ENCODE assay signal across 28 cellular contexts in the genomic region with DNA sequence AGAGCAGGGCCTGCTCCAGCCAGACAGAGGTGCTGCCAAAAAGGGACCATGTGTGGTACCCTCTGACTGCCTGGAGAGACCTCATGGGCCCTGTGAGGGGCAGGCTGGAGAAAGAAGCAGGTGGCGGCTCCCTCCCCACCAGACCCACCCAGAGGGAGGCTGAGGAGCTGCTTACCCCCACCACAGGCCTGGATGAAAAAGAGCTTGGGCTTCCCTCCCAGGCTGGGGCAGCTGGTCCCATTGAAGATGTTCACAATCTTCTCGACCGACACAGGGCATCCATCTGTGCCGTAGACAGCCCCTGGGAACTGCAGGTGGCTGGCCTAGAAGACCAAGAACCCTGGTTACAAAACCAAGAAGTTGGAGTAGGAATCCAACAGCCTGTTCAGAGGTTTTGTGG. TPM values are rescaled to one million over a fixed set of nuclear protein-coding genes. Genes with fewer than 3 reads are reported as not detected.
"Had no signal": no experiment of that assay in that cellular context is flagged by ENCODE, and none has a peak within 500 bp of the region (broad histone marks: within the 10 kb centered on the region; RNA-seq: fewer than 3 reads in every experiment).

No MANE protein-coding gene starts in this region.

- H3K27me3 ChIP-seq: colonic mucosa, esophagus squamous epithelium, gastrocnemius medialis, heart right ventricle, left lung had no signal

- H3K27ac ChIP-seq: colonic mucosa, epithelial cell of prostate, esophagus squamous epithelium, gastrocnemius medialis, heart right ventricle, left lung, lower lobe of right lung had no signal

- H3K9me3 ChIP-seq: colonic mucosa, esophagus squamous epithelium, gastrocnemius medialis, heart right ventricle, left lung, lower lobe of right lung, mucosa of descending colon had no signal

- H3K4me1 ChIP-seq: colonic mucosa, esophagus squamous epithelium, left lung, lower lobe of right lung had no signal

- H3K36me3 ChIP-seq: colonic mucosa had no signal

- DNase-seq: colonic mucosa; cortex of kidney; effector CD8-positive, alpha-beta T cell; effector memory CD8-positive, alpha-beta T cell; endodermal cell; erythroblast; esophagus squamous epithelium; foreskin fibroblast; foreskin melanocyte; gastrocnemius medialis; heart right ventricle; hippocampal formation; left cardiac atrium; left lung; left ventricle myocardium superior; lower lobe of right lung; mucosa of descending colon; naive thymus-derived CD4-positive, alpha-beta T cell had no signal

- ATAC-seq: effector memory CD8-positive, alpha-beta T cell; esophagus mucosa; gastrocnemius medialis; heart right ventricle; left cardiac atrium; left lung; left ventricle myocardium superior; lower lobe of right lung; mucosa of descending colon; naive thymus-derived CD4-positive, alpha-beta T cell had no signal

- H3K4me3 ChIP-seq: colonic mucosa, esophagus squamous epithelium, gastrocnemius medialis, heart right ventricle, left lung, lower lobe of right lung, mucosa of descending colon had no signal

RNA-seq across cellular contexts. Expression of a gene that starts 28.5 kb away (rescaled TPM):
- total RNA-seq: chondrocyte; dermis microvascular lymphatic vessel endothelial cell; endodermal cell; esophagus mucosa; esophagus squamous epithelium; gastrocnemius medialis; heart right ventricle; kidney epithelial cell; left cardiac atrium; left ventricle myocardium superior; lower lobe of right lung; lung microvascular endothelial cell; mesenteric fat pad; mesothelial cell of epicardium; mucosa of descending colon; naive thymus-derived CD4-positive, alpha-beta T cell had no signal
- polyA plus RNA-seq: heart right ventricle; keratinocyte; naive thymus-derived CD4-positive, alpha-beta T cell had no signal

RNA-seq across cellular contexts. Expression of a gene that starts 47.9 kb away (rescaled TPM):
- total RNA-seq: chondrocyte; dermis microvascular lymphatic vessel endothelial cell; endodermal cell; esophagus squamous epithelium; gastrocnemius medialis; kidney epithelial cell; left cardiac atrium; left lung; left ventricle myocardium superior; lower leg skin; lower lobe of right lung; lung microvascular endothelial cell; mesothelial cell of epicardium; mucosa of descending colon; naive thymus-derived CD4-positive, alpha-beta T cell had no signal
- polyA plus RNA-seq: keratinocyte; naive thymus-derived CD4-positive, alpha-beta T cell had no signal
